In the genomic region with DNA sequence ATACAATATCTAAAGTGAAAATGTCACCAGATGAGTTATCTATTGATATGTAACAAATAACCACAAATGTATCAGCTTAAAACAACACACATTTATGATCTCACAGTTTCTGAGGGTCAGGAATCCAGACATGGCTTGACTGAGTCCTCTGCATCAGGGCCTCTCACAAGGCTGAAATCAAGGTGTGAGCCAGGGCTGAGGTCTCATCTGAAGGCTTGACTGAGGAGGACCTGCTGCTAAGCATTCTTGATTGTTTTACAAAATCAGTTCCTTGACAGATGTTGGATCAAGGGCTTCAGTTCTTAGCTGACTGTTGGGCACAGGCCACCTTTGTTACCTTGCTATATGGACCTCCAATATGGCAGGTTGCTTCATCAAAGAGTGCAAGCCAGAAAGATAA, we compare ENCODE assay signal across 18 cellular contexts.
DNase-seq lines count a peak whose midpoint lies in the region; ATAC-seq, FAIRE-seq and TF ChIP-seq lines count a peak whose summit lies in the region.
"Had no signal": no experiment of that assay in that cellular context is flagged by ENCODE, and none has a peak within 500 bp of the region (broad histone marks: within the 10 kb centered on the region; RNA-seq: fewer than 3 reads in every experiment).

No MANE protein-coding gene starts in this region.

- no peaks in the 10 kb centered on the region for H3K27me3 ChIP-seq in Karpas-422 (ENCODE audit: low read length)
- no peaks in the 10 kb centered on the region for H3K27me3 ChIP-seq in esophagus muscularis mucosa
- H3K27me3 ChIP-seq: BLaER1 treated with 17β-estradiol and CSF1 and Interleukin-3, amounts not matched to agents 10 nM and 100 nM had no signal

- H3K79me2 ChIP-seq in Karpas-422 (ENCODE audit: low read length): no peaks in the 10 kb centered on the region

- peak overlapping the region; percentile 29 to 57; a peak in 4 of 6 replicates for H3K27ac ChIP-seq in A549
- H3K27ac ChIP-seq in Karpas-422 (ENCODE audit: low read length): peak overlapping the region; percentile 98
- H3K27ac ChIP-seq in esophagus muscularis mucosa (replicated peaks in 1 of 4): no peak overlapping the region
- H3K27ac ChIP-seq: BLaER1 treated with 17β-estradiol and CSF1 and Interleukin-3, amounts not matched to agents 10 nM and 100 nM had no signal

- TF ChIP-seq POLR2A in A549 (IDR thresholded peaks at IDR 0.05; ENCODE audit: low read length): no peak
- no peak for TF ChIP-seq POLR2A in esophagus muscularis mucosa (IDR thresholded peaks at IDR 0.05; ENCODE audit: low read depth)

- H3K9me3 ChIP-seq in A549: peaks cover 31% of the 10 kb centered on the region
- H3K9me3 ChIP-seq in Karpas-422 (ENCODE audit: low read length): peaks cover 12% of the 10 kb centered on the region; the same call in 1 of the 2 replicates
- H3K9me3 ChIP-seq in esophagus muscularis mucosa: peaks cover 0 to 16% (median 12%) of the 10 kb centered on the region in 4 donors

- H3K9ac ChIP-seq in Karpas-422 (ENCODE audit: low read length): no peak overlapping the region
- H3K9ac ChIP-seq: BLaER1 treated with 17β-estradiol and CSF1 and Interleukin-3, amounts not matched to agents 10 nM and 100 nM had no signal

- DNase-seq in A549 (ENCODE audit: low read depth in 1 of 2, low spot score in 1 of 2): no peak
- DNase-seq in Karpas-422: no peak
- peak; percentile 80 for DNase-seq in esophagus muscularis mucosa (ENCODE audit: extremely low spot score)
- peak; percentile 9 for DNase-seq in ureter (ENCODE audit: low spot score)
- DNase-seq in activated T-cell treated with anti-CD3 and anti-CD28 coated beads, Interleukin-2, amount 50 U/mL, for 1 hour: no peak
- DNase-seq in cerebellar cortex (ENCODE audit: low spot score): no peak
- no peak for DNase-seq in hypothalamus (lab: John Stamatoyannopoulos, UW)
- DNase-seq: 8988T; Calu3; CD8-positive, alpha-beta T cell; DMS79 treated with DMSO at 0.1 percent for 48 hours; GF-D8; HCEC 1CT; HFFc6 had no signal

- intact Hi-C loops in esophagus muscularis mucosa (cut with DNase I): loop anchor here (10.0 kb wide), 1 partner anchor 356 kb away; no protein-coding TSS in a partner anchor

- no peak for TF ChIP-seq EP300 in A549 (IDR thresholded peaks at IDR 0.05)
- TF ChIP-seq EP300 in esophagus muscularis mucosa (IDR thresholded peaks at IDR 0.05): no peak

- H3K4me3 ChIP-seq in A549 (no peak overlapping the region), Karpas-422 (ENCODE audit: low read length) (peak overlapping the region; percentile 7; the same call in 1 of the 2 replicates), esophagus muscularis mucosa (no peak overlapping the region)
- H3K4me3 ChIP-seq: BLaER1 treated with 17β-estradiol and CSF1 and Interleukin-3, amounts not matched to agents 10 nM and 100 nM; GM23338 had no signal

- no peak for ATAC-seq in A549
- ATAC-seq: CD8-positive, alpha-beta T cell; GM23338 had no signal

- no peaks in the 10 kb centered on the region for H4K20me1 ChIP-seq in Karpas-422 (ENCODE audit: insufficient read depth, low read depth, low read length)
- H4K20me1 ChIP-seq: BLaER1 treated with 17β-estradiol and CSF1 and Interleukin-3, amounts not matched to agents 10 nM and 100 nM had no signal

- H3K4me1 ChIP-seq in A549 (peaks cover 35% of the 10 kb centered on the region), Karpas-422 (ENCODE audit: low read length) (peaks cover 59% of the 10 kb centered on the region), esophagus muscularis mucosa (peaks cover 0 to 22% (median 16%) of the 10 kb centered on the region in 4 donors)

- no peak overlapping the region for H2AFZ ChIP-seq in Karpas-422 (ENCODE audit: low read length)
- H2AFZ ChIP-seq: GM23338 had no signal

- POLR2A ChIA-PET in A549 (lab: Yijun Ruan, JAX): no interaction called here

- CTCF ChIA-PET in A549 (lab: Yijun Ruan, JAX): interaction anchor here (1.2 to 2.0 kb wide), 2 partner anchors 31 to 206 kb away, joined by 3 to 5 read pairs; no protein-coding TSS in a partner anchor

- no peak for TF ChIP-seq RAD21 in A549 (conservative IDR thresholded peaks at IDR 0.05 in 1 of 2, IDR thresholded peaks at IDR 0.05 in 1 of 2)

- TF ChIP-seq CTCF in A549 (IDR thresholded peaks at IDR 0.05) (no peak), esophagus muscularis mucosa (IDR thresholded peaks at IDR 0.05) (no peak)

- H3K4me2 ChIP-seq in A549 (no peak overlapping the region), Karpas-422 (ENCODE audit: low read depth, low read length, poor library complexity, severe bottlenecking) (no peak overlapping the region)
- H3K4me2 ChIP-seq: GM23338 had no signal

- H3K36me3 ChIP-seq in Karpas-422 (ENCODE audit: insufficient read depth, low read length) (peaks cover 6% of the 10 kb centered on the region; the same call in 1 of the 2 replicates), esophagus muscularis mucosa (no peaks in the 10 kb centered on the region)
- H3K36me3 ChIP-seq: BLaER1 treated with 17β-estradiol and CSF1 and Interleukin-3, amounts not matched to agents 10 nM and 100 nM had no signal

- no peak for FAIRE-seq in A549 (lab: Jason Lieb, UNC)
- FAIRE-seq: H54, HTR-8/SVneo had no signal

- no peaks in the 10 kb centered on the region for H3K9me2 ChIP-seq in Karpas-422 (replicated peaks; ENCODE audit: insufficient read depth, low read length)

TF ChIP-seq in A549, 52 proteins besides CTCF, POLR2A, EP300 and RAD21:
- TF ChIP-seq, protein P1, sequence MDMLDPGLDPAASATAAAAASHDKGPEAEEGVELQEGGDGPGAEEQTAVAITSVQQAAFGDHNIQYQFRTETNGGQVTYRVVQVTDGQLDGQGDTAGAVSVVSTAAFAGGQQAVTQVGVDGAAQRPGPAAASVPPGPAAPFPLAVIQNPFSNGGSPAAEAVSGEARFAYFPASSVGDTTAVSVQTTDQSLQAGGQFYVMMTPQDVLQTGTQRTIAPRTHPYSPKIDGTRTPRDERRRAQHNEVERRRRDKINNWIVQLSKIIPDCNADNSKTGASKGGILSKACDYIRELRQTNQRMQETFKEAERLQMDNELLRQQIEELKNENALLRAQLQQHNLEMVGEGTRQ (IDR thresholded peaks at IDR 0.05): no peak
- TF ChIP-seq CHD2 (IDR thresholded peaks at IDR 0.05; ENCODE audit: low read length, partially characterized antibody): no peak
- no peak for TF ChIP-seq BHLHE40 (IDR thresholded peaks at IDR 0.05; ENCODE audit: low read depth, low read length)
- TF ChIP-seq FOSL2 (IDR thresholded peaks at IDR 0.05): no peak
- TF ChIP-seq FOSL2 (CRISPR knock-in tag; IDR thresholded peaks at IDR 0.05): no peak
- TF ChIP-seq EHF (CRISPR knock-in tag; IDR thresholded peaks at IDR 0.05): no peak
- TF ChIP-seq FOSB (CRISPR knock-in tag; IDR thresholded peaks at IDR 0.05): no peak
- TF ChIP-seq EHMT2 (IDR thresholded peaks at IDR 0.05; ENCODE audit: low read depth): no peak
TF ChIP-seq in A549: peak in this region for 0.

Comparison
In these comparisons a context has a peak if more than half of its experiments do, and no peak if none do; other contexts are left out.
1. DNase-seq: peak in esophagus muscularis mucosa (single experiment) and ureter (single experiment); none in A549 (0 of 2), Karpas-422 (single experiment), activated T-cell treated with anti-CD3 and anti-CD28 coated beads, Interleukin-2, amount 50 U/mL, for 1 hour (single experiment), cerebellar cortex (single experiment) and hypothalamus (0 of 51).
2. H3K27ac ChIP-seq: peak in A549 (2 of 2) and Karpas-422 (single experiment); none in esophagus muscularis mucosa (0 of 4).